In genomic region chr2:99436874-99437273, GRCh38 we compare ENCODE assay signal across 28 cellular contexts.
"Had no signal": no experiment of that assay in that cellular context is flagged by ENCODE, and none has a peak within 500 bp of the region (broad histone marks: within the 10 kb centered on the region; RNA-seq: fewer than 3 reads in every experiment).

No MANE protein-coding gene starts in this region.

- H3K4me3 ChIP-seq: colonic mucosa, esophagus squamous epithelium, gastrocnemius medialis, heart right ventricle, left lung, lower lobe of right lung, mucosa of descending colon had no signal

- H3K27me3 Mint-ChIP-seq: dendritic cell treated with granulocyte-macrophage colony-stimulating factor and Interleukin-4, amounts not matched to agents 40 ng/mL and 50 ng/mL, for 4 days; effector memory CD8-positive, alpha-beta T cell; naive B cell had no signal

- H3K27me3 ChIP-seq: colonic mucosa, esophagus squamous epithelium, gastrocnemius medialis, heart right ventricle, left lung had no signal

- H3K9me3 ChIP-seq: colonic mucosa, esophagus squamous epithelium, gastrocnemius medialis, heart right ventricle, left lung, lower lobe of right lung, mucosa of descending colon had no signal

- ATAC-seq: effector memory CD8-positive, alpha-beta T cell; esophagus mucosa; gastrocnemius medialis; heart right ventricle; left cardiac atrium; left lung; left ventricle myocardium superior; lower lobe of right lung; mucosa of descending colon had no signal

- FAIRE-seq: endometrium, islet of Langerhans, keratinocyte had no signal

- H3K4me3 Mint-ChIP-seq: dendritic cell treated with granulocyte-macrophage colony-stimulating factor and Interleukin-4, amounts not matched to agents 40 ng/mL and 50 ng/mL, for 4 days; effector memory CD8-positive, alpha-beta T cell; endodermal cell; mesothelial cell of epicardium; naive B cell had no signal

- H3K4me1 Mint-ChIP-seq: mesothelial cell of epicardium, naive B cell had no signal

- DNase-seq: colonic mucosa; cortex of kidney; effector CD8-positive, alpha-beta T cell; effector memory CD8-positive, alpha-beta T cell; endodermal cell; erythroblast; esophagus squamous epithelium; foreskin fibroblast; foreskin melanocyte; gastrocnemius medialis; glutamatergic neuron; head of caudate nucleus; heart right ventricle; hippocampal formation; left cardiac atrium; left lung; left ventricle myocardium superior; lower lobe of right lung; mesenchymal stem cell; mucosa of descending colon; naive B cell had no signal

- H3K4me1 ChIP-seq: colonic mucosa, gastrocnemius medialis, heart right ventricle, left lung, lower lobe of right lung had no signal

- H3K27ac Mint-ChIP-seq: dendritic cell treated with granulocyte-macrophage colony-stimulating factor and Interleukin-4, amounts not matched to agents 40 ng/mL and 50 ng/mL, for 4 days; effector memory CD8-positive, alpha-beta T cell; endodermal cell; mesothelial cell of epicardium had no signal

- H3K9me3 Mint-ChIP-seq: dendritic cell treated with granulocyte-macrophage colony-stimulating factor and Interleukin-4, amounts not matched to agents 40 ng/mL and 50 ng/mL, for 4 days; effector memory CD8-positive, alpha-beta T cell; endodermal cell; mesothelial cell of epicardium; naive B cell had no signal

- H3K27ac ChIP-seq: colonic mucosa, epithelial cell of prostate, esophagus squamous epithelium, gastrocnemius medialis, heart right ventricle, left lung, lower lobe of right lung had no signal
